In the genomic region with DNA sequence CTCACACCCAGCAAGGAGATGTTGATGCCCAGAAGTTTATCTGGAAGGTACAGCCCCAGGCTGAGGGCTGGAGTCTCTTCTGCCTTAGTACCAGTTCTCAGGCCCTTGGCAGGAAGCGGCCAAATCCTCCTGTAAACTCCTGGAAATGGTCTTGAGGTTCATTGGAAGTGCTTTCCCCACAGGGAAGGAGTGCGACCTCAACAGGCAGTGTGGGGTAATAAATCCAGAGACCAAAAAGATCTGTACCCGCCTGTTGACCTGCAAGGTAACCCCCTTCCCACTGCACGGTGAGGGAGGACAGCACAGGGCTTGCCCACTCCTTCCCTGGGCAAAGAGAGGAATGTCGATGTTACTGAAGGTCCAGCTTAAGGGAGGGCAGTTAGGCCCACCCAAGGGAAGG, we compare ENCODE assay signal across 24 cellular contexts. TPM values are rescaled to one million over a fixed set of nuclear protein-coding genes. Genes with fewer than 3 reads are reported as not detected.
DNase-seq lines count a peak whose midpoint lies in the region; ATAC-seq and TF ChIP-seq lines count a peak whose summit lies in the region.
"Had no signal": no experiment of that assay in that cellular context is flagged by ENCODE, and none has a peak within 500 bp of the region (broad histone marks: within the 10 kb centered on the region; RNA-seq: fewer than 3 reads in every experiment).

No MANE protein-coding gene starts in this region.

- H3K9me3 Mint-ChIP-seq in stimulated activated effector memory CD8-positive, alpha-beta T cell treated with anti-CD3 and anti-CD28 coated beads, Interleukin-12 subunit alpha, Interleukin-12 subunit beta, amount 100 ng/mL, for 72 hours, result no peaks in the 10 kb centered on the region
- H3K9me3 Mint-ChIP-seq: activated naive CD8-positive, alpha-beta T cell treated with anti-CD3 and anti-CD28 coated beads, Interleukin-2, amount 50 U/mL, for 24 hours; brain had no signal

- in situ Hi-C loops in SK-MEL-5 (cut with HindIII; ENCODE audit: low pct_unique_long_range_greater_than_20kb, low sequenced_read_pairs), result no loop called here
- in situ Hi-C loops in GM13976 (cut with MboI; ENCODE audit: low sequenced_read_pairs, unreplicated experiment), result no loop called here

- no peak overlapping the region for H3K4me3 Mint-ChIP-seq in stimulated activated effector memory CD8-positive, alpha-beta T cell treated with anti-CD3 and anti-CD28 coated beads, Interleukin-12 subunit alpha, Interleukin-12 subunit beta, amount 100 ng/mL, for 72 hours
- H3K4me3 Mint-ChIP-seq: activated naive CD8-positive, alpha-beta T cell treated with anti-CD3 and anti-CD28 coated beads, Interleukin-2, amount 50 U/mL, for 24 hours; brain had no signal

- peak; percentile 22 for DNase-seq in NCI-H82 (lab: John Stamatoyannopoulos, UW)
- DNase-seq in NCI-H82 treated with DMSO at 0.1 percent for 48 hours (lab: John Stamatoyannopoulos, UW; ENCODE audit: unreplicated experiment), result no peak
- peak; percentile 45 for DNase-seq in SK-MEL-5 (ENCODE audit: low read depth, low spot score)
- no peak for DNase-seq in epithelial cell of esophagus (ENCODE audit: low read depth)
- no peak for DNase-seq in stimulated activated effector memory CD8-positive, alpha-beta T cell treated with anti-CD3 and anti-CD28 coated beads, Interleukin-12 subunit alpha, Interleukin-12 subunit beta, amount 100 ng/mL, for 72 hours (ENCODE audit: low spot score in 2 of 2)
- DNase-seq in GM13976 (ENCODE audit: low spot score), result no peak
- DNase-seq: activated CD8-positive, alpha-beta memory T cell treated with anti-CD3 and anti-CD28 coated beads, Interleukin-2, amount 50 U/mL, for 4 hours; activated effector memory CD4-positive, alpha-beta T cell treated with anti-CD3 and anti-CD28 coated beads, Interleukin-2, amount 50 U/mL, for 16 hours; activated naive CD8-positive, alpha-beta T cell treated with anti-CD3 and anti-CD28 coated beads, Interleukin-2, amount 50 U/mL, for 24 hours; C1 segment of cervical spinal cord; GOT3; lower lobe of right lung; NCI-H1417; NCI-H510A treated with DMSO at 0.1 percent for 48 hours; nucleus accumbens; SHP77; T-helper 1 cell had no signal

- H3K36me3 Mint-ChIP-seq in stimulated activated effector memory CD8-positive, alpha-beta T cell treated with anti-CD3 and anti-CD28 coated beads, Interleukin-12 subunit alpha, Interleukin-12 subunit beta, amount 100 ng/mL, for 72 hours, result peaks cover 48% of the 10 kb centered on the region

- ATAC-seq in stimulated activated effector memory CD8-positive, alpha-beta T cell treated with anti-CD3 and anti-CD28 coated beads, Interleukin-12 subunit alpha, Interleukin-12 subunit beta, amount 100 ng/mL, for 72 hours, result no peak
- ATAC-seq in GM21723 (IDR thresholded peaks at IDR 0.05; ENCODE audit: unreplicated experiment) (no peak), HG02798 (IDR thresholded peaks at IDR 0.05; ENCODE audit: poor library complexity, unreplicated experiment) (no peak)
- ATAC-seq: activated naive CD8-positive, alpha-beta T cell treated with anti-CD3 and anti-CD28 coated beads, Interleukin-2, amount 50 U/mL, for 24 hours; lower lobe of right lung had no signal

- H3K27ac Mint-ChIP-seq in stimulated activated effector memory CD8-positive, alpha-beta T cell treated with anti-CD3 and anti-CD28 coated beads, Interleukin-12 subunit alpha, Interleukin-12 subunit beta, amount 100 ng/mL, for 72 hours, result peak overlapping the region; percentile 63
- H3K27ac Mint-ChIP-seq: activated naive CD8-positive, alpha-beta T cell treated with anti-CD3 and anti-CD28 coated beads, Interleukin-2, amount 50 U/mL, for 24 hours had no signal

- peaks cover 34% of the 10 kb centered on the region for H3K4me1 Mint-ChIP-seq in stimulated activated effector memory CD8-positive, alpha-beta T cell treated with anti-CD3 and anti-CD28 coated beads, Interleukin-12 subunit alpha, Interleukin-12 subunit beta, amount 100 ng/mL, for 72 hours

- TF ChIP-seq CTCF in epithelial cell of esophagus (IDR thresholded peaks at IDR 0.05; ENCODE audit: insufficient read depth, low read depth, low read length, missing control alignments) (peak; percentile 5), GM13976 (IDR thresholded peaks at IDR 0.05; ENCODE audit: borderline replicate concordance, control extremely low read depth, extremely low read depth, insufficient read depth, missing control alignments) (no peak)

- no peak overlapping the region for H3K4me3 ChIP-seq in epithelial cell of esophagus (ENCODE audit: low read length)
- H3K4me3 ChIP-seq: coronary artery, lower lobe of right lung had no signal

RNA-seq across cellular contexts. Expression of a gene that starts 4.5 kb away (rescaled TPM):
- total RNA-seq in SK-MEL-5 (2014; rRNA removed; shearing (Covaris generic)), result 0.88 and 1.4 TPM in 2 replicates
- 2.9 and 4.6 TPM in 2 replicates for polyA plus RNA-seq in SK-MEL-5 (2015; cell fraction: cytosol; rRNA removed)
- 11.4 and 20.9 TPM in 2 replicates for polyA plus RNA-seq in SK-MEL-5 (2015; cell fraction: nucleus; rRNA removed)

RNA-seq across cellular contexts. Expression of a gene that starts 5.7 kb away (rescaled TPM):
- total RNA-seq in SK-MEL-5 (2014; rRNA removed; shearing (Covaris generic)), result 4.5 and 4.7 TPM in 2 replicates
- polyA plus RNA-seq in SK-MEL-5 (2015; cell fraction: cytosol; rRNA removed), result 10.4 and 13.4 TPM in 2 replicates
- polyA plus RNA-seq in SK-MEL-5 (2015; cell fraction: nucleus; rRNA removed), result 24.1 and 36.9 TPM in 2 replicates

RNA-seq across cellular contexts. Expression of a gene that starts 21.3 kb away (rescaled TPM):
- total RNA-seq in SK-MEL-5 (2014; rRNA removed; shearing (Covaris generic)), result 2.4 and 2.6 TPM in 2 replicates
- polyA plus RNA-seq in SK-MEL-5 (2015; cell fraction: cytosol; rRNA removed), result 2.1 and 2.9 TPM in 2 replicates
- polyA plus RNA-seq in SK-MEL-5 (2015; cell fraction: nucleus; rRNA removed), result 1.8 and 3.9 TPM in 2 replicates
- total RNA-seq: A172 had no signal

RNA-seq across cellular contexts. Expression of a gene that starts 21.9 kb away (rescaled TPM):
- 0.35 and 0.37 TPM in 2 replicates for total RNA-seq in SK-MEL-5 (2014; rRNA removed; shearing (Covaris generic))
- 0.51 and 0.52 TPM in 2 replicates for polyA plus RNA-seq in SK-MEL-5 (2015; cell fraction: cytosol; rRNA removed)
- polyA plus RNA-seq in SK-MEL-5 (2015; cell fraction: nucleus; rRNA removed), result 0.47 and 1.2 TPM in 2 replicates
- total RNA-seq: A172 had no signal
- polyA plus RNA-seq: keratinocyte had no signal

RNA-seq across cellular contexts. Expression of a gene that starts 51.5 kb away (rescaled TPM):
- 0.03 and 0.98 TPM in 2 replicates for total RNA-seq in SK-MEL-5 (2014; rRNA removed; shearing (Covaris generic))
- not detected in 2 replicates for polyA plus RNA-seq in SK-MEL-5 (2015; cell fraction: cytosol; rRNA removed)
- polyA plus RNA-seq in SK-MEL-5 (2015; cell fraction: nucleus; rRNA removed), result 0.11 TPM in 1 of 2 replicates, not detected in the other
- total RNA-seq: A172, lower lobe of right lung had no signal
- polyA plus RNA-seq: keratinocyte, urinary bladder had no signal

Comparison
In these comparisons a context has a peak if more than half of its experiments do, and no peak if none do; other contexts are left out.
1. DNase-seq: peak in NCI-H82 (single experiment) and SK-MEL-5 (single experiment); none in NCI-H82 treated with DMSO at 0.1 percent for 48 hours (single experiment), epithelial cell of esophagus (single experiment), stimulated activated effector memory CD8-positive, alpha-beta T cell treated with anti-CD3 and anti-CD28 coated beads, Interleukin-12 subunit alpha, Interleukin-12 subunit beta, amount 100 ng/mL, for 72 hours (0 of 2) and GM13976 (single experiment).